ENCODE assay signal across 11 cellular contexts in the genomic region with DNA sequence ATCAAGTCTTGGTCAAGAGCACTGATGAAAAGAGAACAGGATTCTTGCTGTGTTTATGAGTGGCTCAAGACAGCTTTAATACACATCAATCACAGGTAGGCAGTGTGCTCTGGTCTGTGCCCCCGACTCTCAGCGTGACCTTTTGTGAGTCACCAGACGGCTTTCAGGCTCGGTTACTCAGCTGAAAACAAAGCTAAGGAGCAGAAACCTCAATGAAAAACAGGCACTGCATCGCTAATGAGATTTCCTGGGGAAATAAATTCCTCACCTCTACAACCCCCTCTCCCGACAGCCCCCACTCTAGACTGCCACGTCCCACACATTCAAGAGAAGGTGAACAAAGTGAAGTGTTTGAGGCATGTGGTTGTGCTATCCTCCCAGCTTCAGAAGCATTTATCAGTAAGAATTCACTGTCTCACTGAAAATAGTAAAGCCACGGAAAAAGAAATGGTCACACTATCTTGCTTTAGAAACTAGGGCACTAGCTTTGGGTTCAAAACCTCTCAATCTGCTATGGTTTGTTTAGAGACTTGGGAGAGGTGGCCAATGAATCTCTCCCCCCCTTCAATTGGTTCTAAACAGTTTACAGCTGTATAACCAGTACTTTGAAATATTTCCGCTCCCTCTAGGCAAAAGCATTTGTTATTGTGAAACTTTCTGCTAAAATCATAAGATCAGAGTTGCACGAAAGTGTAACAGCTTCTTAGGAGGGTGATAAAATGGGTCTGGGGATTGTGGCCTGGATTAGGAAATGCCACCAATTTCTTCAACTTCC.
DNase-seq lines count a peak whose midpoint lies in the region; ATAC-seq, FAIRE-seq and TF ChIP-seq lines count a peak whose summit lies in the region.
"Had no signal": no experiment of that assay in that cellular context is flagged by ENCODE, and none has a peak within 500 bp of the region (broad histone marks: within the 10 kb centered on the region; RNA-seq: fewer than 3 reads in every experiment).

No MANE protein-coding gene starts in this region.

- peak in 1 of 2 experiments; percentile 21 for DNase-seq in A549 (ENCODE audit: low read depth in 1 of 2, low spot score in 1 of 2)
- DNase-seq in HEK293T (ENCODE audit: extremely low spot score), result peak; percentile 54
- DNase-seq in WTC11 (ENCODE audit: low spot score), result peak; percentile 44
- peak; percentile 70 for DNase-seq in iPS-NIHi11 (ENCODE audit: low spot score)
- DNase-seq in cerebellum (ENCODE audit: low spot score), result no peak
- DNase-seq in inferior parietal cortex (ENCODE audit: extremely low spot score), result no peak
- DNase-seq: stimulated activated CD4-positive, alpha-beta T cell treated with anti-CD3 and anti-CD28 coated beads, Interleukin-4, amount 100 ng/mL, for 24 hours had no signal

- TF ChIP-seq CTCF in A549 (IDR thresholded peaks at IDR 0.05), result no peak
- TF ChIP-seq CTCF in WTC11 (IDR thresholded peaks at IDR 0.05), result no peak

- 42% methylated on average over 10 of the region's 10 CpGs for WGBS in A549 (ENCODE audit: missing lambda C conversion rate)

- ATAC-seq in A549 (peak; percentile 43 to 59; a peak in 4 of 6 replicates), WTC11 (peak; percentile 95), HG02571 (IDR thresholded peaks at IDR 0.05; ENCODE audit: unreplicated experiment) (no peak), GM18511 (IDR thresholded peaks at IDR 0.05; ENCODE audit: unreplicated experiment) (no peak)

- POLR2A ChIA-PET in A549 (lab: Yijun Ruan, JAX), result no interaction called here
- POLR2A ChIA-PET in HEK293T (lab: Yijun Ruan, JAX), result no interaction called here
- POLR2A ChIA-PET in WTC11 (lab: Charles Lee), result interaction anchor here (0.6 kb wide), 1 partner anchor 115 kb away, joined by 3 read pairs; no protein-coding TSS in a partner anchor

- TF ChIP-seq RAD21 in A549 (conservative IDR thresholded peaks at IDR 0.05 in 1 of 2, IDR thresholded peaks at IDR 0.05 in 1 of 2), result no peak

- CTCF ChIA-PET in A549 (lab: Yijun Ruan, JAX) (interaction anchor here (1.1 kb wide), 1 partner anchor 10 kb away, joined by 3 read pairs; no protein-coding TSS in a partner anchor), HEK293T (lab: Yijun Ruan, JAX) (no interaction called here), WTC11 (lab: Charles Lee) (interaction anchor here (0.7 to 2.5 kb wide), 9 partner anchors 25 to 461 kb away, joined by 3 to 14 read pairs (median 3); no protein-coding TSS in a partner anchor)

- no peak overlapping the region for H3K4me3 Mint-ChIP-seq in WTC11
- H3K4me3 Mint-ChIP-seq: CD4-positive, CD25-positive, alpha-beta regulatory T cell had no signal

- peaks cover under 1% of the 10 kb centered on the region; the same call in 2 of the 3 replicates for H3K9me3 ChIP-seq in A549

- H3K4me3 ChIP-seq in A549, result no peak overlapping the region
- H3K4me3 ChIP-seq: SK-N-MC had no signal

- no peaks in the 10 kb centered on the region for H3K36me3 Mint-ChIP-seq in WTC11
- H3K36me3 Mint-ChIP-seq: CD4-positive, CD25-positive, alpha-beta regulatory T cell had no signal

- FAIRE-seq in A549 (lab: Jason Lieb, UNC), result no peak

- 0 out of 3 replicates have a peak, but pooled peaks cover 9% of the 10 kb centered on the region for H3K4me1 ChIP-seq in A549

- no peak for TF ChIP-seq EP300 in A549 (IDR thresholded peaks at IDR 0.05)

- no peaks in the 10 kb centered on the region for H3K27me3 Mint-ChIP-seq in WTC11 (ENCODE audit: low read depth)
- H3K27me3 Mint-ChIP-seq: CD4-positive, CD25-positive, alpha-beta regulatory T cell had no signal

- H3K9me3 Mint-ChIP-seq in WTC11, result peaks cover 3% of the 10 kb centered on the region; the same call in 1 of the 2 replicates

- H3K27ac Mint-ChIP-seq in WTC11, result peak overlapping the region; percentile 75
- H3K27ac Mint-ChIP-seq: CD4-positive, CD25-positive, alpha-beta regulatory T cell had no signal

- H3K27ac ChIP-seq in A549, result no peak overlapping the region
- H3K27ac ChIP-seq: SK-N-MC had no signal

- peak overlapping the region; percentile 27; the same call in 2 of the 3 replicates for H3K4me2 ChIP-seq in A549

- TF ChIP-seq POLR2A in A549 (IDR thresholded peaks at IDR 0.05; ENCODE audit: low read length), result no peak

- H3K4me1 Mint-ChIP-seq in WTC11, result peaks cover 45% of the 10 kb centered on the region
- H3K4me1 Mint-ChIP-seq: CD4-positive, CD25-positive, alpha-beta regulatory T cell had no signal

TF ChIP-seq in A549, 52 proteins besides CTCF, POLR2A, EP300 and RAD21:
- no peak for TF ChIP-seq NR3C1 (IDR thresholded peaks at IDR 0.05)

TF ChIP-seq in HEK293T, 16 proteins besides CTCF, POLR2A, EP300 and RAD21:
- peak; percentile 93 for TF ChIP-seq CTBP1 (IDR thresholded peaks at IDR 0.05; ENCODE audit: borderline replicate concordance)
- no peak for TF ChIP-seq FOXA1 (IDR thresholded peaks at IDR 0.05)
- TF ChIP-seq L3MBTL2 (conservative IDR thresholded peaks at IDR 0.05), result 0 out of 2 replicates have a peak, but pooled peaks have one; percentile 1
- TF ChIP-seq, protein P1, sequence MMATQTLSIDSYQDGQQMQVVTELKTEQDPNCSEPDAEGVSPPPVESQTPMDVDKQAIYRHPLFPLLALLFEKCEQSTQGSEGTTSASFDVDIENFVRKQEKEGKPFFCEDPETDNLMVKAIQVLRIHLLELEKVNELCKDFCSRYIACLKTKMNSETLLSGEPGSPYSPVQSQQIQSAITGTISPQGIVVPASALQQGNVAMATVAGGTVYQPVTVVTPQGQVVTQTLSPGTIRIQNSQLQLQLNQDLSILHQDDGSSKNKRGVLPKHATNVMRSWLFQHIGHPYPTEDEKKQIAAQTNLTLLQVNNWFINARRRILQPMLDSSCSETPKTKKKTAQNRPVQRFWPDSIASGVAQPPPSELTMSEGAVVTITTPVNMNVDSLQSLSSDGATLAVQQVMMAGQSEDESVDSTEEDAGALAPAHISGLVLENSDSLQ (IDR thresholded peaks at IDR 0.05), result peak; percentile 94
- TF ChIP-seq LEF1 (IDR thresholded peaks at IDR 0.05; ENCODE audit: borderline replicate concordance), result peak; percentile 22; the same call in 1 of the 2 replicates
- TF ChIP-seq ARNT (IDR thresholded peaks at IDR 0.05), result 0 out of 2 replicates have a peak, but pooled peaks have one; percentile 69

TF ChIP-seq in WTC11, 78 proteins besides CTCF, POLR2A, EP300 and RAD21:
- TF ChIP-seq ZNF416 (CRISPR knock-in tag; IDR thresholded peaks at IDR 0.05) (no peak), RORB (CRISPR knock-in tag; IDR thresholded peaks at IDR 0.05) (no peak), FOXK1 (CRISPR knock-in tag; IDR thresholded peaks at IDR 0.05) (peak; percentile 42; the same call in 1 of the 2 replicates)

Comparison
In these comparisons a context has a peak if more than half of its experiments do, and no peak if none do; other contexts are left out.
1. ATAC-seq: peak in A549 (2 of 2) and WTC11 (single experiment); none in HG02571 (single experiment) and GM18511 (single experiment).
2. DNase-seq: peak in HEK293T (single experiment), WTC11 (single experiment) and iPS-NIHi11 (single experiment); none in cerebellum (single experiment) and inferior parietal cortex (single experiment).